8 cellular contexts compared by ENCODE assay signal in genomic region chr15:64893481-64894394, GRCh38. TPM values are rescaled to one million over a fixed set of nuclear protein-coding genes. Genes with fewer than 3 reads are reported as not detected.
DNase-seq lines count a peak whose midpoint lies in the region; ATAC-seq, FAIRE-seq and TF ChIP-seq lines count a peak whose summit lies in the region.

No MANE protein-coding gene starts in this region.

- ATAC-seq in left lobe of liver, result peak; percentile 70

- no peaks in the 10 kb centered on the region for H3K9me3 ChIP-seq in MM.1S (replicated peaks; ENCODE audit: insufficient read depth, low read length)

- peaks cover 68% of the 10 kb centered on the region for H3K4me1 Mint-ChIP-seq in activated CD4-positive, alpha-beta T cell treated with anti-CD3 and anti-CD28 coated beads, Interleukin-2, amount 10 ng/mL, durations not matched to agents 24 days and 14 days

- no peaks in the 10 kb centered on the region for H3K36me3 ChIP-seq in MM.1S (replicated peaks; ENCODE audit: insufficient read depth, low read length)

- H3K27me3 Mint-ChIP-seq in activated CD4-positive, alpha-beta T cell treated with anti-CD3 and anti-CD28 coated beads, Interleukin-2, amount 10 ng/mL, durations not matched to agents 24 days and 14 days, result no peaks in the 10 kb centered on the region

- peaks cover 51% of the 10 kb centered on the region for H3K4me1 ChIP-seq in MM.1S (ENCODE audit: low read length)

- H3K27ac ChIP-seq in MM.1S (ENCODE audit: low read length), result peak overlapping the region; percentile 100
- H3K27ac ChIP-seq in coronary artery, result peak overlapping the region; percentile 35 to 88

- H3K27me3 ChIP-seq in MM.1S (replicated peaks; ENCODE audit: insufficient read depth, low read length), result no peaks in the 10 kb centered on the region

- peak overlapping the region; percentile 99 for H3K4me3 Mint-ChIP-seq in activated CD4-positive, alpha-beta T cell treated with anti-CD3 and anti-CD28 coated beads, Interleukin-2, amount 10 ng/mL, durations not matched to agents 24 days and 14 days

- no peaks in the 10 kb centered on the region for H3K36me3 Mint-ChIP-seq in activated CD4-positive, alpha-beta T cell treated with anti-CD3 and anti-CD28 coated beads, Interleukin-2, amount 10 ng/mL, durations not matched to agents 24 days and 14 days (ENCODE audit: low read depth)

- H3K9me2 ChIP-seq in MM.1S (replicated peaks; ENCODE audit: insufficient read depth, low read length), result no peaks in the 10 kb centered on the region

- peak overlapping the region; percentile 99 for H3K27ac Mint-ChIP-seq in activated CD4-positive, alpha-beta T cell treated with anti-CD3 and anti-CD28 coated beads, Interleukin-2, amount 10 ng/mL, durations not matched to agents 24 days and 14 days

- no peaks in the 10 kb centered on the region for H4K20me1 ChIP-seq in MM.1S (ENCODE audit: insufficient read depth, low read length)

- in situ Hi-C loops in ACHN (cut with HindIII; ENCODE audit: low pct_ligation_motif_present, low pct_unique_long_range_greater_than_20kb, low sequenced_read_pairs), result no loop called here

- H3K9ac ChIP-seq in MM.1S (ENCODE audit: low read length), result peak overlapping the region; percentile 100

- peak overlapping the region; percentile 96 for H3K4me2 ChIP-seq in MM.1S (ENCODE audit: low read depth, low read length)

- DNase-seq in GDM1 (lab: John Stamatoyannopoulos, UW) (peak; percentile 100), H54 (ENCODE audit: insufficient read length, low spot score) (peak; percentile 52), MM.1S (peak; percentile 100), coronary artery (ENCODE audit: low spot score) (peak; percentile 93), left lobe of liver (ENCODE audit: low spot score) (peak; percentile 86), ACHN (no peak)
- peak; percentile 99 for DNase-seq in activated CD4-positive, alpha-beta T cell treated with anti-CD3 and anti-CD28 coated beads, Interleukin-2, amount 10 ng/mL, durations not matched to agents 24 days and 14 days
- DNase-seq in stimulated activated CD4-positive, alpha-beta T cell treated with anti-CD3 and anti-CD28 coated beads, Interleukin-1b, Interleukin-23, amount 100 ng/mL, for 4 hours (ENCODE audit: low read depth in 2 of 2), result peak; percentile 87 to 96

- no peak for FAIRE-seq in H54 (lab: Jason Lieb, UNC)

- 0 out of 2 replicates have a peak overlapping the region, but pooled peaks have one; percentile 20 for H2AFZ ChIP-seq in MM.1S (ENCODE audit: low read length)

- intact Hi-C loops in activated CD4-positive, alpha-beta T cell treated with anti-CD3 and anti-CD28 coated beads, Interleukin-2, amount 10 ng/mL, durations not matched to agents 24 days and 14 days (cut with micrococcal nuclease), result loop anchor here (1.0 to 10.0 kb wide), 10 partner anchors 10 to 1399 kb away; partner anchors contain the start of genes ANKDD1A, PIF1, PLEKHO2 and RNU5A-1

- H3K4me3 ChIP-seq in MM.1S (ENCODE audit: low read length), result peak overlapping the region; percentile 72
- peak overlapping the region; percentile 61 for H3K4me3 ChIP-seq in coronary artery

- 0 out of 2 replicates have a peak, but pooled peaks have one; percentile 5 for TF ChIP-seq POLR2A in H54 (IDR thresholded peaks at IDR 0.05; ENCODE audit: low read depth, low read length)

- H3K79me2 ChIP-seq in MM.1S (ENCODE audit: low read length), result no peaks in the 10 kb centered on the region; the same call in 1 of the 2 replicates

- TF ChIP-seq CTCF in MM.1S (IDR thresholded peaks at IDR 0.05; ENCODE audit: low read length) (no peak), coronary artery (IDR thresholded peaks at IDR 0.05) (no peak)

- no peaks in the 10 kb centered on the region for H3K9me3 Mint-ChIP-seq in activated CD4-positive, alpha-beta T cell treated with anti-CD3 and anti-CD28 coated beads, Interleukin-2, amount 10 ng/mL, durations not matched to agents 24 days and 14 days

- H3F3A ChIP-seq in MM.1S (ENCODE audit: insufficient read depth, low read length), result peaks cover 46% of the 10 kb centered on the region

RNA-seq across cellular contexts. Expression of gene ANKDD1A, which starts 18.0 kb away (rescaled TPM):
- 1.4 and 1.8 TPM in 2 replicates for total RNA-seq in activated CD4-positive, alpha-beta T cell treated with anti-CD3 and anti-CD28 coated beads, Interleukin-2, amount 10 ng/mL, durations not matched to agents 24 days and 14 days
- 0.38 TPM for total RNA-seq in left lobe of liver

RNA-seq across cellular contexts. Expression of gene PLEKHO2, which starts 52.0 kb away (rescaled TPM):
- total RNA-seq in activated CD4-positive, alpha-beta T cell treated with anti-CD3 and anti-CD28 coated beads, Interleukin-2, amount 10 ng/mL, durations not matched to agents 24 days and 14 days, result 15.7 and 16.9 TPM in 2 replicates
- total RNA-seq in left lobe of liver, result 4.3 TPM
